12 cellular contexts compared by ENCODE assay signal in the genomic region with DNA sequence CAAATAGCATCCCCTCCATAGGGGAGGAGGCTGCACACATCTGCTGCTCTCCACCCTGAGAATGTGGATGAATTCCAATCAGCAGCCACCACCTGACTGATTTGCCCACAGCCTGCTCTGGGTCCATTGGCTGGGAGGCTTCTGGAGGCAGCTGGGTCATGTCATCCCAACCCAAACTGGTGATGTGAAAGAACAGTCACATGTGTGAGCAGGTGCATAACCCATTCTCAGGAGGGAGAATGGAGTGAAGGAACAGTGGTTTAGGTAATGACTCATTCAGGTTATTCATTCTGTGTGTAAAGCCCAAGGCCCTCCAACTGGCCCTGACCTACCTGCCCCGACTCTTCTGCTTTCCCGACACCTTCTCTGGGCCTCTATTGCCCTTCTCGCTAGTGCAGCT.
DNase-seq lines count a peak whose midpoint lies in the region; ATAC-seq and TF ChIP-seq lines count a peak whose summit lies in the region.
"Had no signal": no experiment of that assay in that cellular context is flagged by ENCODE, and none has a peak within 500 bp of the region (broad histone marks: within the 10 kb centered on the region; RNA-seq: fewer than 3 reads in every experiment).

No MANE protein-coding gene starts in this region.

- H3K27ac ChIP-seq in sigmoid colon, result no peak overlapping the region
- H3K27ac ChIP-seq in A673 (ENCODE audit: low read depth, low read length, poor library complexity, severe bottlenecking), result no peak overlapping the region

- 90 to 94% methylated on average over 3 of the region's 3 CpGs for WGBS in sigmoid colon, 2 donors

- H3K4me3 ChIP-seq in sigmoid colon (no peak overlapping the region), A673 (ENCODE audit: low read depth, low read length, poor library complexity, severe bottlenecking) (no peak overlapping the region)

- BruUV-seq in A673 (replicated peaks; lab: Mats Ljungman, UMichigan), result no TSS peak

- ATAC-seq in GM18520 (IDR thresholded peaks at IDR 0.05; ENCODE audit: unreplicated experiment) (peak; percentile 55), GM21825 (IDR thresholded peaks at IDR 0.05; ENCODE audit: unreplicated experiment) (peak; percentile 78), HG03460 (IDR thresholded peaks at IDR 0.05; ENCODE audit: unreplicated experiment) (peak; percentile 63)
- ATAC-seq: SK-N-SH treated with all-trans-retinoic acid at 6 μM for 48 hours had no signal

- DNase-seq in COLO668 (lab: John Stamatoyannopoulos, UW; ENCODE audit: unreplicated experiment) (peak; percentile 40), CD1c-positive myeloid dendritic cell (ENCODE audit: extremely low spot score) (no peak), sigmoid colon (no peak), A673 (ENCODE audit: low spot score) (no peak), hippocampal formation (lab: John Stamatoyannopoulos, UW) (no peak)
- DNase-seq: COR-L47, IMR-90, NCI-H2171 treated with DMSO at 0.1 percent for 48 hours had no signal

- CTCF ChIA-PET in A673 (lab: Charles Lee), result no interaction called here

- no peak for TF ChIP-seq EP300 in sigmoid colon (IDR thresholded peaks at IDR 0.05)

- intact Hi-C loops in sigmoid colon (cut with DNase I) (no loop called here), A673 (cut with micrococcal nuclease; ENCODE audit: unreplicated experiment) (no loop called here)

- H3K4me1 ChIP-seq in sigmoid colon, result no peaks in the 10 kb centered on the region
- no peaks in the 10 kb centered on the region for H3K4me1 ChIP-seq in A673 (ENCODE audit: insufficient read depth, low read length, poor library complexity, severe bottlenecking)

- H3K9me3 ChIP-seq in sigmoid colon (no peaks in the 10 kb centered on the region), A673 (ENCODE audit: low read depth, low read length, poor library complexity, severe bottlenecking) (no peaks in the 10 kb centered on the region)

- no peak for TF ChIP-seq CTCF in sigmoid colon (IDR thresholded peaks at IDR 0.05)
- no peak for TF ChIP-seq CTCF in A673 (conservative IDR thresholded peaks at IDR 0.05; ENCODE audit: low read depth, low read length)

- H3K27me3 ChIP-seq in sigmoid colon (no peaks in the 10 kb centered on the region), A673 (replicated peaks; ENCODE audit: insufficient read depth, low read depth, low read length, poor library complexity) (no peaks in the 10 kb centered on the region)

- TF ChIP-seq POLR2A in sigmoid colon (IDR thresholded peaks at IDR 0.05), result no peak

- POLR2A ChIA-PET in A673 (lab: Charles Lee; ENCODE audit: low non-redundant PET), result no interaction called here

- H3K36me3 ChIP-seq in sigmoid colon (no peaks in the 10 kb centered on the region), A673 (ENCODE audit: insufficient read depth, low read length, poor library complexity, severe bottlenecking) (no peaks in the 10 kb centered on the region)
